In the genomic region with DNA sequence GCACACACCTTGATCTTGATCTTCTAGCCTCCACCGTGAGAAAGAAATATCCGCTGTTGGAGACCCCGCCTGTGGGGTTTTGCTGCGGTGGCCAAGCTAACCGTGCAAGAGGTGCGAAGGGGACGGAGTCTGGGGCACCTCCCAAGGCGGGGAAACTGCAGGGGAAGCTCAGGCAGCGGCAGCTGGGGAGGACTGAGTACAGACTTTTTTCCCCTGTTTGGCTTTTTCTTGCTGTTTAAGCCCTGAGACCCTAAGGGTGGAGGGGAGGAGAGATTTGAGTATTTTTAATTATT, we compare ENCODE assay signal across 13 cellular contexts.
DNase-seq lines count a peak whose midpoint lies in the region; ATAC-seq, FAIRE-seq and TF ChIP-seq lines count a peak whose summit lies in the region.
"Had no signal": no experiment of that assay in that cellular context is flagged by ENCODE, and none has a peak within 500 bp of the region (broad histone marks: within the 10 kb centered on the region; RNA-seq: fewer than 3 reads in every experiment).

No MANE protein-coding gene starts in this region.

- whole genome bisulfite sequencing in K562 (ENCODE audit: insufficient coverage, low coverage, missing lambda C conversion rate), result 0% methylated on average over 9 of the region's 9 CpGs
- 70 to 73% methylated on average over 9 of the region's 9 CpGs for WGBS in aorta, 2 donors

- H3K27ac Mint-ChIP-seq in activated CD4-positive, alpha-beta memory T cell treated with anti-CD3 and anti-CD28 coated beads, Interleukin-2, amount 10 ng/mL, durations not matched to agents 7 days and 5 days, result no peak overlapping the region
- no peak overlapping the region for H3K27ac Mint-ChIP-seq in activated CD4-positive, alpha-beta memory T cell treated with anti-CD3 and anti-CD28 coated beads for 36 hours
- H3K27ac Mint-ChIP-seq: CD4-positive, CD25-positive, alpha-beta regulatory T cell; GM23338 had no signal

- ATAC-seq in K562, result peak; percentile 23
- ATAC-seq in aorta (ENCODE audit: low FRiP score), result no peak
- ATAC-seq in activated CD4-positive, CD25-positive, alpha-beta regulatory T cell treated with anti-CD3 and anti-CD28 coated beads, Interleukin-2, amount 50 U/mL, for 24 hours, result no peak
- ATAC-seq in GM19467 (IDR thresholded peaks at IDR 0.05; ENCODE audit: unreplicated experiment), result no peak
- ATAC-seq: GM23338 had no signal

- no peaks in the 10 kb centered on the region for H3K27me3 Mint-ChIP-seq in activated CD4-positive, alpha-beta memory T cell treated with anti-CD3 and anti-CD28 coated beads, Interleukin-2, amount 10 ng/mL, durations not matched to agents 7 days and 5 days
- no peaks in the 10 kb centered on the region for H3K27me3 Mint-ChIP-seq in activated CD4-positive, alpha-beta memory T cell treated with anti-CD3 and anti-CD28 coated beads for 36 hours
- H3K27me3 Mint-ChIP-seq: CD4-positive, CD25-positive, alpha-beta regulatory T cell had no signal

- no peak overlapping the region for H2AFZ ChIP-seq in K562 (ENCODE audit: low read depth, low read length)
- H2AFZ ChIP-seq: GM23338 had no signal

- no peaks in the 10 kb centered on the region for H3K9me3 Mint-ChIP-seq in activated CD4-positive, alpha-beta memory T cell treated with anti-CD3 and anti-CD28 coated beads, Interleukin-2, amount 10 ng/mL, durations not matched to agents 7 days and 5 days
- no peaks in the 10 kb centered on the region for H3K9me3 Mint-ChIP-seq in activated CD4-positive, alpha-beta memory T cell treated with anti-CD3 and anti-CD28 coated beads for 36 hours
- H3K9me3 Mint-ChIP-seq: CD4-positive, CD25-positive, alpha-beta regulatory T cell had no signal

- no peaks in the 10 kb centered on the region for H4K20me1 ChIP-seq in K562 (replicated peaks; ENCODE audit: control insufficient read depth, insufficient read depth, low read length)

- CTCF ChIA-PET in activated CD4-positive, alpha-beta memory T cell treated with anti-CD3 and anti-CD28 coated beads, Interleukin-2, amount 10 ng/mL, durations not matched to agents 7 days and 5 days (lab: Charles Lee), result no interaction called here
- CTCF ChIA-PET in activated CD4-positive, alpha-beta memory T cell treated with anti-CD3 and anti-CD28 coated beads for 36 hours (lab: Charles Lee), result no interaction called here
- CTCF ChIA-PET in K562 (lab: Yijun Ruan, JAX; ENCODE audit: low intra/inter-chr PET ratio), result no interaction called here

- TF ChIP-seq RAD21 in K562 (CRISPR knock-in tag; conservative IDR thresholded peaks at IDR 0.05 in 1 of 2, IDR thresholded peaks at IDR 0.05 in 1 of 2), result no peak

- DNase-seq in activated CD4-positive, alpha-beta memory T cell treated with anti-CD3 and anti-CD28 coated beads, Interleukin-2, amount 10 ng/mL, durations not matched to agents 7 days and 5 days, result peak; percentile 10
- DNase-seq in activated CD4-positive, alpha-beta memory T cell treated with anti-CD3 and anti-CD28 coated beads for 36 hours, result no peak
- DNase-seq in K562 (ENCODE audit: extremely low read depth in 1 of 4, low spot score in 3 of 4), result no peak
- peak; percentile 35 for DNase-seq in mesenteric fat pad (ENCODE audit: low spot score)
- DNase-seq in aorta, result peak; percentile 5 to 24
- DNase-seq in breast epithelium (ENCODE audit: low spot score in 2 of 2), result no peak
- DNase-seq: Calu3; CD4-positive, CD25-positive, alpha-beta regulatory T cell; DMS 273 treated with DMSO at 0.1 percent for 48 hours had no signal

- no peak overlapping the region for H3K4me3 Mint-ChIP-seq in activated CD4-positive, alpha-beta memory T cell treated with anti-CD3 and anti-CD28 coated beads, Interleukin-2, amount 10 ng/mL, durations not matched to agents 7 days and 5 days
- no peak overlapping the region for H3K4me3 Mint-ChIP-seq in activated CD4-positive, alpha-beta memory T cell treated with anti-CD3 and anti-CD28 coated beads for 36 hours
- H3K4me3 Mint-ChIP-seq: CD4-positive, CD25-positive, alpha-beta regulatory T cell; GM23338 had no signal

- intact Hi-C loops in activated CD4-positive, alpha-beta memory T cell treated with anti-CD3 and anti-CD28 coated beads for 36 hours (cut with micrococcal nuclease), result no loop called here
- intact Hi-C loops in K562 (cut with micrococcal nuclease) (no loop called here), aorta (cut with DNase I) (no loop called here), breast epithelium (cut with DNase I; ENCODE audit: low total_unique reads) (no loop called here)

- in situ Hi-C loops in K562 (cut with MboI), result no loop called here

- no peak for TF ChIP-seq CTCF in K562 (IDR thresholded peaks at IDR 0.05 in 2 of 3, conservative IDR thresholded peaks at IDR 0.05 in 1 of 3; ENCODE audit: insufficient read depth in 2 of 3, low read depth in 1 of 3, low read length in 3 of 3)
- no peak for TF ChIP-seq CTCF in breast epithelium (IDR thresholded peaks at IDR 0.05)

- no peaks in the 10 kb centered on the region for H3K36me3 Mint-ChIP-seq in activated CD4-positive, alpha-beta memory T cell treated with anti-CD3 and anti-CD28 coated beads, Interleukin-2, amount 10 ng/mL, durations not matched to agents 7 days and 5 days (ENCODE audit: low read depth)
- H3K36me3 Mint-ChIP-seq in activated CD4-positive, alpha-beta memory T cell treated with anti-CD3 and anti-CD28 coated beads for 36 hours, result no peaks in the 10 kb centered on the region
- H3K36me3 Mint-ChIP-seq: CD4-positive, CD25-positive, alpha-beta regulatory T cell had no signal

- H3K4me3 ChIP-seq in K562 (no peak overlapping the region), aorta (ENCODE audit: low read length in 2 of 2) (no peak overlapping the region), breast epithelium (no peak overlapping the region)
- H3K4me3 ChIP-seq: GM23338 had no signal

- no peak overlapping the region for H3K4me2 ChIP-seq in K562 (ENCODE audit: insufficient read depth, low read length)
- H3K4me2 ChIP-seq: GM23338 had no signal

- H3K9ac ChIP-seq in K562 (ENCODE audit: insufficient read depth in 1 of 2, low read depth in 2 of 2, low read length in 2 of 2), result no peak overlapping the region

- H3K79me2 ChIP-seq in K562 (ENCODE audit: control insufficient read depth, insufficient read depth, low read length), result no peaks in the 10 kb centered on the region

- BruUV-seq in K562 (replicated peaks; lab: Mats Ljungman, UMichigan), result no TSS peak

- no peak for TF ChIP-seq EP300 in K562 (IDR thresholded peaks at IDR 0.05; ENCODE audit: low read length)

- TF ChIP-seq POLR2A in K562 (conservative IDR thresholded peaks at IDR 0.05) (no peak), breast epithelium (IDR thresholded peaks at IDR 0.05) (no peak)

- FAIRE-seq in K562 (lab: Jason Lieb, UNC), result no peak

- no peaks in the 10 kb centered on the region for H3K9me1 ChIP-seq in K562 (ENCODE audit: control insufficient read depth, insufficient read depth, low read length)

- H3K4me1 ChIP-seq in K562 (replicated peaks in 1 of 2; ENCODE audit: control insufficient read depth in 2 of 2, insufficient read depth in 2 of 2, low read length in 2 of 2), result peaks cover 0 to 12% of the 10 kb centered on the region in 2 experiments; a peak in 1 of 5 replicates
- no peaks in the 10 kb centered on the region for H3K4me1 ChIP-seq in aorta (ENCODE audit: control insufficient read depth in 1 of 2, insufficient read depth in 2 of 2, low read length in 2 of 2)
- H3K4me1 ChIP-seq in breast epithelium, result no peaks in the 10 kb centered on the region

- H3K9me3 ChIP-seq in K562 (replicated peaks; ENCODE audit: control insufficient read depth, insufficient read depth, low read depth, low read length), result no peaks in the 10 kb centered on the region
- H3K9me3 ChIP-seq in aorta (ENCODE audit: control insufficient read depth, low read length), result no peaks in the 10 kb centered on the region
- peaks cover 0 to 6% of the 10 kb centered on the region in 2 donors for H3K9me3 ChIP-seq in breast epithelium

- H3K36me3 ChIP-seq in K562 (ENCODE audit: control insufficient read depth, insufficient read depth, low read length) (no peaks in the 10 kb centered on the region), aorta (ENCODE audit: control insufficient read depth in 1 of 2, insufficient read depth in 2 of 2, low read length in 1 of 2) (no peaks in the 10 kb centered on the region), breast epithelium (no peaks in the 10 kb centered on the region)

- H3K27ac ChIP-seq in K562 (ENCODE audit: extremely low read depth, low read depth, low read length) (no peak overlapping the region), aorta (ENCODE audit: low read depth in 1 of 2, low read length in 2 of 2) (no peak overlapping the region), breast epithelium (no peak overlapping the region)
- H3K27ac ChIP-seq: 22Rv1 had no signal

- POLR2A ChIA-PET in activated CD4-positive, alpha-beta memory T cell treated with anti-CD3 and anti-CD28 coated beads, Interleukin-2, amount 10 ng/mL, durations not matched to agents 7 days and 5 days (lab: Charles Lee), result no interaction called here
- POLR2A ChIA-PET in activated CD4-positive, alpha-beta memory T cell treated with anti-CD3 and anti-CD28 coated beads for 36 hours (lab: Charles Lee), result no interaction called here
- POLR2A ChIA-PET in K562 (lab: Yijun Ruan, JAX), result no interaction called here

- peaks cover 31 to 44% of the 10 kb centered on the region in 2 experiments for H3K27me3 ChIP-seq in K562 (ENCODE audit: control insufficient read depth in 2 of 2, insufficient read depth in 2 of 2, low read length in 2 of 2)
- no peaks in the 10 kb centered on the region for H3K27me3 ChIP-seq in aorta (ENCODE audit: control insufficient read depth in 1 of 2, insufficient read depth in 2 of 2, low read length in 1 of 2)
- no peaks in the 10 kb centered on the region for H3K27me3 ChIP-seq in breast epithelium

- no peaks in the 10 kb centered on the region for H3K4me1 Mint-ChIP-seq in activated CD4-positive, alpha-beta memory T cell treated with anti-CD3 and anti-CD28 coated beads, Interleukin-2, amount 10 ng/mL, durations not matched to agents 7 days and 5 days
- no peaks in the 10 kb centered on the region for H3K4me1 Mint-ChIP-seq in activated CD4-positive, alpha-beta memory T cell treated with anti-CD3 and anti-CD28 coated beads for 36 hours (ENCODE audit: low read depth)
- H3K4me1 Mint-ChIP-seq: CD4-positive, CD25-positive, alpha-beta regulatory T cell; GM23338 had no signal

TF ChIP-seq in K562, 482 proteins besides CTCF, POLR2A, EP300 and RAD21 (continues in another document):
- TF ChIP-seq PURB (CRISPR knock-in tag; IDR thresholded peaks at IDR 0.05; ENCODE audit: low read depth), result no peak
- TF ChIP-seq NCOA2 (IDR thresholded peaks at IDR 0.05; ENCODE audit: partially characterized antibody in 2 of 2), result no peak
- TF ChIP-seq FOXP1 (CRISPR knock-in tag; IDR thresholded peaks at IDR 0.05), result no peak
- TF ChIP-seq, protein P1, sequence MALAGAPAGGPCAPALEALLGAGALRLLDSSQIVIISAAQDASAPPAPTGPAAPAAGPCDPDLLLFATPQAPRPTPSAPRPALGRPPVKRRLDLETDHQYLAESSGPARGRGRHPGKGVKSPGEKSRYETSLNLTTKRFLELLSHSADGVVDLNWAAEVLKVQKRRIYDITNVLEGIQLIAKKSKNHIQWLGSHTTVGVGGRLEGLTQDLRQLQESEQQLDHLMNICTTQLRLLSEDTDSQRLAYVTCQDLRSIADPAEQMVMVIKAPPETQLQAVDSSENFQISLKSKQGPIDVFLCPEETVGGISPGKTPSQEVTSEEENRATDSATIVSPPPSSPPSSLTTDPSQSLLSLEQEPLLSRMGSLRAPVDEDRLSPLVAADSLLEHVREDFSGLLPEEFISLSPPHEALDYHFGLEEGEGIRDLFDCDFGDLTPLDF (CRISPR knock-in tag; IDR thresholded peaks at IDR 0.05), result no peak

Comparison
In these comparisons a context has a peak if more than half of its experiments do, and no peak if none do; other contexts are left out.
1. DNase-seq: peak in activated CD4-positive, alpha-beta memory T cell treated with anti-CD3 and anti-CD28 coated beads, Interleukin-2, amount 10 ng/mL, durations not matched to agents 7 days and 5 days (single experiment), mesenteric fat pad (single experiment) and aorta (2 of 2); none in activated CD4-positive, alpha-beta memory T cell treated with anti-CD3 and anti-CD28 coated beads for 36 hours (single experiment), K562 (0 of 4) and breast epithelium (0 of 2).